Comparison of ENCODE assay signal across 17 cellular contexts in genomic region chr7:137696376-137696775, GRCh38.
"Had no signal": no experiment of that assay in that cellular context is flagged by ENCODE, and none has a peak within 500 bp of the region (broad histone marks: within the 10 kb centered on the region; RNA-seq: fewer than 3 reads in every experiment).

No MANE protein-coding gene starts in this region.

- DNase-seq: activated CD4-positive, alpha-beta memory T cell treated with anti-CD3 and anti-CD28 coated beads, Interleukin-2, amount 10 ng/mL, durations not matched to agents 7 days and 5 days; activated CD4-positive, alpha-beta T cell treated with anti-CD3 and anti-CD28 coated beads for 4 hours; activated CD8-positive, alpha-beta memory T cell treated with anti-CD3 and anti-CD28 coated beads, Interleukin-2, amount 10 ng/mL, durations not matched to agents 7 days and 5 days; activated naive CD4-positive, alpha-beta T cell treated with Interleukin-2 at 50 U/mL for 16 hours; activated naive CD8-positive, alpha-beta T cell treated with anti-CD3 and anti-CD28 coated beads, Interleukin-2, amount 10 ng/mL, durations not matched to agents 7 days and 5 days; activated T-cell treated with anti-CD3 and anti-CD28 coated beads, Interleukin-2, amount 50 U/mL, for 1 hour; brain microvascular endothelial cell; cortex of kidney; glutamatergic neuron; hippocampal formation; islet precursor cell; lower lobe of right lung; stimulated activated CD4-positive, alpha-beta T cell treated with anti-CD3 and anti-CD28 coated beads, Interleukin-2, amount 100 ng/mL, for 24 hours; stimulated activated naive CD4-positive, alpha-beta T cell treated with Interleukin-2 at 50 U/mL for 16 hours; substantia nigra; T-helper 2 cell had no signal

- H3K4me3 ChIP-seq: lower lobe of right lung, tibial nerve had no signal
